ENCODE assay signal across 20 cellular contexts in genomic region chr17:75373290-75373689, GRCh38. TPM values are rescaled to one million over a fixed set of nuclear protein-coding genes. Genes with fewer than 3 reads are reported as not detected.
A peak's percentile ranks its signal among the peaks of the same experiment; 100 is the strongest.
DNase-seq lines count a peak whose midpoint lies in the region; ATAC-seq lines count a peak whose summit lies in the region.
"Had no signal": no experiment of that assay in that cellular context is flagged by ENCODE, and none has a peak within 500 bp of the region (broad histone marks: within the 10 kb centered on the region; RNA-seq: fewer than 3 reads in every experiment).

No MANE protein-coding gene starts in this region.

- H3K27ac Mint-ChIP-seq in T-helper 2 cell treated with Interferon-gamma antibody and Interleukin-4, amounts not matched to agents 5 μg/mL and 100 μg/mL, for 36 hours, result no peak overlapping the region
- H3K27ac Mint-ChIP-seq in CD4-positive, alpha-beta memory T cell, result peak overlapping the region in 1 of 7 donors; percentile 18
- no peak overlapping the region for H3K27ac Mint-ChIP-seq in activated T-helper 17 cell treated with anti-CD3 and anti-CD28 coated beads, Interleukin-2, amount 50 U/mL, for 72 hours
- peak overlapping the region in 4 of 6 donors; percentile 39 to 90 (median 68) for H3K27ac Mint-ChIP-seq in naive B cell

- no peaks in the 10 kb centered on the region for H3K9me3 ChIP-seq in CD4-positive, alpha-beta memory T cell (ENCODE audit: control insufficient read depth in 1 of 2, low read length in 2 of 2)
- H3K9me3 ChIP-seq: SJCRH30 had no signal

- H3K4me1 Mint-ChIP-seq in T-helper 2 cell treated with Interferon-gamma antibody and Interleukin-4, amounts not matched to agents 5 μg/mL and 100 μg/mL, for 36 hours (ENCODE audit: low read depth), result peaks cover 40% of the 10 kb centered on the region
- H3K4me1 Mint-ChIP-seq in CD4-positive, alpha-beta memory T cell, result peaks cover 46 to 76% (median 61%) of the 10 kb centered on the region in 4 donors
- peaks cover 43% of the 10 kb centered on the region for H3K4me1 Mint-ChIP-seq in activated T-helper 17 cell treated with anti-CD3 and anti-CD28 coated beads, Interleukin-2, amount 50 U/mL, for 72 hours
- H3K4me1 Mint-ChIP-seq in naive B cell, result peaks cover 48 to 91% (median 71%) of the 10 kb centered on the region in 3 donors

- no peaks in the 10 kb centered on the region for H3K27me3 ChIP-seq in CD4-positive, alpha-beta memory T cell (ENCODE audit: insufficient read depth, low read length)
- H3K27me3 ChIP-seq: SJCRH30 had no signal

- no peak for DNase-seq in T-helper 2 cell treated with Interferon-gamma antibody and Interleukin-4, amounts not matched to agents 5 μg/mL and 100 μg/mL, for 36 hours (ENCODE audit: low spot score)
- no peak for DNase-seq in T-helper 2 cell
- no peak for DNase-seq in CD4-positive, alpha-beta memory T cell
- no peak for DNase-seq in naive B cell
- DNase-seq in NCI-H1694 (lab: John Stamatoyannopoulos, UW), result no peak
- no peak for DNase-seq in hippocampal formation (lab: John Stamatoyannopoulos, UW)
- DNase-seq in DMS114 treated with DMSO at 0.1 percent for 48 hours (lab: John Stamatoyannopoulos, UW; ENCODE audit: unreplicated experiment), result no peak
- DNase-seq: AML-193, GM23248, MM.1S, NCI-H1092, NCI-H1436 treated with DMSO at 0.1 percent for 48 hours, NCI-H2081, NCI-H446 treated with DMSO at 0.1 percent for 48 hours, NCI-H69, SJCRH30 had no signal

- no peak for ATAC-seq in activated T-helper 17 cell treated with anti-CD3 and anti-CD28 coated beads, Interleukin-2, amount 50 U/mL, for 72 hours (replicated peaks)
- ATAC-seq in naive B cell (ENCODE audit: low read depth in 2 of 2), result no peak
- ATAC-seq: HCT116 had no signal

- POLR2A ChIA-PET in CD4-positive, alpha-beta memory T cell (lab: Charles Lee; ENCODE audit: partially characterized antibody), result no interaction called here

- H3K36me3 ChIP-seq in CD4-positive, alpha-beta memory T cell (ENCODE audit: insufficient read depth, low read length), result peaks cover 5% of the 10 kb centered on the region
- H3K36me3 ChIP-seq: SJCRH30 had no signal

- no peaks in the 10 kb centered on the region for H3K27me3 Mint-ChIP-seq in T-helper 2 cell treated with Interferon-gamma antibody and Interleukin-4, amounts not matched to agents 5 μg/mL and 100 μg/mL, for 36 hours (ENCODE audit: low read depth)
- H3K27me3 Mint-ChIP-seq in CD4-positive, alpha-beta memory T cell, result no peaks in the 10 kb centered on the region
- no peaks in the 10 kb centered on the region for H3K27me3 Mint-ChIP-seq in activated T-helper 17 cell treated with anti-CD3 and anti-CD28 coated beads, Interleukin-2, amount 50 U/mL, for 72 hours
- H3K27me3 Mint-ChIP-seq in naive B cell, result no peaks in the 10 kb centered on the region

- no peaks in the 10 kb centered on the region for H3K9me3 Mint-ChIP-seq in T-helper 2 cell treated with Interferon-gamma antibody and Interleukin-4, amounts not matched to agents 5 μg/mL and 100 μg/mL, for 36 hours
- H3K9me3 Mint-ChIP-seq in CD4-positive, alpha-beta memory T cell, result no peaks in the 10 kb centered on the region
- H3K9me3 Mint-ChIP-seq in activated T-helper 17 cell treated with anti-CD3 and anti-CD28 coated beads, Interleukin-2, amount 50 U/mL, for 72 hours, result no peaks in the 10 kb centered on the region
- peaks cover 0 to 2% (median 0%) of the 10 kb centered on the region in 7 donors for H3K9me3 Mint-ChIP-seq in naive B cell

- peaks cover 39% of the 10 kb centered on the region for H3K36me3 Mint-ChIP-seq in T-helper 2 cell treated with Interferon-gamma antibody and Interleukin-4, amounts not matched to agents 5 μg/mL and 100 μg/mL, for 36 hours (ENCODE audit: low read depth)
- peaks cover 15 to 37% of the 10 kb centered on the region in 2 donors for H3K36me3 Mint-ChIP-seq in CD4-positive, alpha-beta memory T cell
- peaks cover 63% of the 10 kb centered on the region for H3K36me3 Mint-ChIP-seq in activated T-helper 17 cell treated with anti-CD3 and anti-CD28 coated beads, Interleukin-2, amount 50 U/mL, for 72 hours (ENCODE audit: low read depth)
- H3K36me3 Mint-ChIP-seq in naive B cell, result peaks cover 0 to 10% of the 10 kb centered on the region in 2 donors

- no peak overlapping the region for H3K27ac ChIP-seq in CD4-positive, alpha-beta memory T cell (ENCODE audit: low read depth, low read length)
- H3K27ac ChIP-seq: 22Rv1, GM23248, RWPE1, SJCRH30 had no signal

- H3K4me3 ChIP-seq in CD4-positive, alpha-beta memory T cell (ENCODE audit: low read length in 2 of 2), result no peak overlapping the region
- H3K4me3 ChIP-seq: GM23248, SJCRH30 had no signal

- H3K4me1 ChIP-seq in CD4-positive, alpha-beta memory T cell (ENCODE audit: insufficient read depth, low read length), result peaks cover 67% of the 10 kb centered on the region

- H3K4me3 Mint-ChIP-seq in T-helper 2 cell treated with Interferon-gamma antibody and Interleukin-4, amounts not matched to agents 5 μg/mL and 100 μg/mL, for 36 hours, result peak overlapping the region; percentile 3
- peak overlapping the region in 5 of 8 donors; percentile 0 to 54 (median 42) for H3K4me3 Mint-ChIP-seq in CD4-positive, alpha-beta memory T cell
- peak overlapping the region; percentile 74 for H3K4me3 Mint-ChIP-seq in activated T-helper 17 cell treated with anti-CD3 and anti-CD28 coated beads, Interleukin-2, amount 50 U/mL, for 72 hours
- peak overlapping the region in 4 of 8 donors; percentile 9 to 44 (median 17) for H3K4me3 Mint-ChIP-seq in naive B cell

- CTCF ChIA-PET in CD4-positive, alpha-beta memory T cell (lab: Charles Lee; ENCODE audit: partially characterized antibody), result interaction anchor here (0.6 kb wide), 1 partner anchor 36 kb away, joined by 3 read pairs; no protein-coding TSS in a partner anchor

- intact Hi-C loops in CD4-positive, alpha-beta memory T cell (cut with micrococcal nuclease), result no loop called here

RNA-seq across cellular contexts. Expression of gene GRB2, which starts 32.2 kb away (rescaled TPM):
- 100 to 1,000 TPM; 131 to 133 TPM for total RNA-seq in CD4-positive, alpha-beta memory T cell
- polyA plus RNA-seq in CD4-positive, alpha-beta memory T cell, result 100 to 1,000 TPM; 129 to 155 TPM
- total RNA-seq in activated T-helper 17 cell treated with anti-CD3 and anti-CD28 coated beads, Interleukin-2, amount 50 U/mL, for 72 hours, result 100 to 1,000 TPM; 141 to 163 TPM
- 100 to 1,000 TPM; 281 to 361 (median 305) TPM for polyA plus RNA-seq in naive B cell (ENCODE audit: low read depth in 6 of 6)

Comparison
In these comparisons a context has a peak if more than half of its experiments do, and no peak if none do; other contexts are left out.
1. H3K27ac Mint-ChIP-seq: peak in naive B cell (4 of 6); none in T-helper 2 cell treated with Interferon-gamma antibody and Interleukin-4, amounts not matched to agents 5 μg/mL and 100 μg/mL, for 36 hours (single experiment) and activated T-helper 17 cell treated with anti-CD3 and anti-CD28 coated beads, Interleukin-2, amount 50 U/mL, for 72 hours (single experiment).